Comparison of ENCODE assay signal across 32 cellular contexts in the genomic region with DNA sequence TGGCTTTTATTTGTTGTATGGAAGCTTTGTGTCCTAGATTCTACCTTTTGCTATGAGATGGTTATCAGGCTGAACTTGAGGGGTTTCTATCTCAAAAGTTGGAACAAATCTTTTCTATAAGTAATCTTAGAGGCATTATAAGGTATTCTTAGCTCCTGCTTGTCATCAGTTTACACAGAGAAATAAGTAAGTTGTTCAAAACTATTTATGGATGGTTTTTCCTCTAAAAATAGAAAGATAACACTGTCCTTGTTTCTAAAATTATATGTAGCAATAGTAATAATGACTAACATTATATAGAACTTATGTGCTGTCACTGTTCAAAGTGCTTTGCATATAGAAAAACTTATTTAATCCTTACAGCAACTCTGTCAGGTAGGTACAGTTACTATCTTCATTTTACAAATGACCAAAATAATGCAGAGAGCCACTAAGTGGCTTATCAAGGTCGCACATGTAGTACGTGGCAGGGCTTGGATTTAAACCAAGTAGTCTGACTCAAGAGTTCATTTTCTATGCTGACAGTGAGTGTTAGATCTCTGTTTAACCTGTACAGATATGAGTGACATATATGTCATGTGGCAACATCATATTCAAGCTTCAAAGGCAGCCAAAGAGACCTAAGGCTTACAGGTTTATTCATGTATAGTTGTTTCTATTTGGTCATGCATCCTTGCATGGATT. TPM values are rescaled to one million over a fixed set of nuclear protein-coding genes. Genes with fewer than 3 reads are reported as not detected.
A peak's percentile ranks its signal among the peaks of the same experiment; 100 is the strongest.
DNase-seq lines count a peak whose midpoint lies in the region; ATAC-seq, FAIRE-seq and TF ChIP-seq lines count a peak whose summit lies in the region.
"Had no signal": no experiment of that assay in that cellular context is flagged by ENCODE, and none has a peak within 500 bp of the region (broad histone marks: within the 10 kb centered on the region; RNA-seq: fewer than 3 reads in every experiment).

No MANE protein-coding gene starts in this region.

- no peak overlapping the region for H3K9ac ChIP-seq in mammary epithelial cell (ENCODE audit: insufficient read depth, low read length)
- H3K9ac ChIP-seq: BLaER1 treated with 17β-estradiol and CSF1 and Interleukin-3, amounts not matched to agents 10 nM and 100 nM had no signal

- intact Hi-C loops in heart left ventricle (cut with DNase I), result loop anchor here in 2 of 10 donors (5.0 kb wide), 1 partner anchor 58 kb away; a partner anchor contains a TSS
- intact Hi-C loops in mammary epithelial cell (cut with micrococcal nuclease), result no loop called here

- no peaks in the 10 kb centered on the region for H3K9me3 Mint-ChIP-seq in activated T-helper 17 cell treated with anti-CD3 and anti-CD28 coated beads, Interleukin-2, amount 50 U/mL, for 72 hours
- no peaks in the 10 kb centered on the region for H3K9me3 Mint-ChIP-seq in memory B cell
- H3K9me3 Mint-ChIP-seq: effector memory CD8-positive, alpha-beta T cell; stimulated activated naive CD8-positive, alpha-beta T cell treated with anti-CD3 and anti-CD28 coated beads, Interleukin-15, Interleukin-2, amounts not matched to agents 100 ng/mL and 50 ng/mL, for 24 hours had no signal

- H4K20me1 ChIP-seq in mammary epithelial cell (ENCODE audit: insufficient read depth, low read length), result no peaks in the 10 kb centered on the region

- POLR2A ChIA-PET in HEK293T (lab: Yijun Ruan, JAX), result no interaction called here

- dilution Hi-C loops in mammary epithelial cell (cut with HindIII; ENCODE audit: low sequenced_read_pairs), result no loop called here

- H3K27me3 ChIP-seq in heart left ventricle, result no peaks in the 10 kb centered on the region
- H3K27me3 ChIP-seq in mammary epithelial cell (ENCODE audit: insufficient read depth, low read length), result no peaks in the 10 kb centered on the region
- H3K27me3 ChIP-seq: ascending aorta; BLaER1 treated with 17β-estradiol and CSF1 and Interleukin-3, amounts not matched to agents 10 nM and 100 nM; right lobe of liver had no signal

- H3K9me3 ChIP-seq in heart left ventricle (peaks cover 0 to 15% (median 0%) of the 10 kb centered on the region in 12 donors), mammary epithelial cell (replicated peaks; ENCODE audit: insufficient read depth, low read length) (no peaks in the 10 kb centered on the region)
- H3K9me3 ChIP-seq: ascending aorta, right lobe of liver, thoracic aorta had no signal

- H3K36me3 ChIP-seq in heart left ventricle (peaks cover 0 to 45% (median 33%) of the 10 kb centered on the region in 9 donors), mammary epithelial cell (ENCODE audit: insufficient read depth, low read length) (peaks cover 11% of the 10 kb centered on the region)

- FAIRE-seq in H54 (lab: Jason Lieb, UNC), result no peak
- FAIRE-seq: GM12878, urothelium cell line had no signal

- in situ Hi-C loops in mammary epithelial cell (cut with MboI; ENCODE audit: low sequenced_read_pairs in 2 of 2), result no loop called here

- peak overlapping the region in 7 of 12 donors; percentile 10 to 59 (median 52) for H3K27ac ChIP-seq in heart left ventricle
- no peak overlapping the region for H3K27ac ChIP-seq in mammary epithelial cell (ENCODE audit: insufficient read depth, low read depth, low read length)
- H3K27ac ChIP-seq: 22Rv1, ascending aorta, right lobe of liver, SK-N-MC, thoracic aorta had no signal

- DNase-seq in NCI-H82 (lab: John Stamatoyannopoulos, UW) (peak; percentile 36), NCI-H82 treated with DMSO at 0.1 percent for 48 hours (lab: John Stamatoyannopoulos, UW; ENCODE audit: unreplicated experiment) (no peak), heart left ventricle (no peak), memory B cell (ENCODE audit: low spot score in 2 of 2) (no peak), HEK293T (ENCODE audit: extremely low spot score) (no peak), mammary epithelial cell (no peak), H54 (ENCODE audit: insufficient read length, low spot score) (no peak)
- DNase-seq: activated CD4-positive, alpha-beta T cell treated with anti-CD3 and anti-CD28 coated beads for 48 hours; activated gamma-delta T cell; activated naive CD8-positive, alpha-beta T cell treated with anti-CD3 and anti-CD28 coated beads for 36 hours; caudate nucleus; cortex of kidney; DMS153; effector memory CD8-positive, alpha-beta T cell; HCEC 1CT; IMR-90; MV-4-11; NCI-H1436; NCI-H2107; NCI-H748 treated with DMSO at 0.1 percent for 48 hours; right lobe of liver; stimulated activated CD8-positive, alpha-beta memory T cell treated with anti-CD3 and anti-CD28 coated beads, Interleukin-4, amount 100 ng/mL, for 48 hours had no signal

- H3K79me2 ChIP-seq in mammary epithelial cell (ENCODE audit: insufficient read depth, low read length), result no peaks in the 10 kb centered on the region

- no peak overlapping the region for H3K4me3 ChIP-seq in heart left ventricle
- H3K4me3 ChIP-seq in mammary epithelial cell (replicated peaks in 1 of 3; ENCODE audit: insufficient read depth in 1 of 3, low read depth in 2 of 3, low read length in 3 of 3), result no peak overlapping the region
- H3K4me3 ChIP-seq: ascending aorta; BLaER1 treated with 17β-estradiol and CSF1 and Interleukin-3, amounts not matched to agents 10 nM and 100 nM; GM12878; right lobe of liver; SK-N-MC; thoracic aorta had no signal

- 33 to 45% (median 36%) methylated on average over 2 of the region's 2 CpGs for WGBS in heart left ventricle, 4 donors
- 100% methylated on average over 2 of the region's 2 CpGs for WGBS in mammary epithelial cell (ENCODE audit: low coverage, missing lambda C conversion rate)

- H3K27ac Mint-ChIP-seq in activated T-helper 17 cell treated with anti-CD3 and anti-CD28 coated beads, Interleukin-2, amount 50 U/mL, for 72 hours, result no peak overlapping the region
- H3K27ac Mint-ChIP-seq in memory B cell, result peak overlapping the region; percentile 17
- H3K27ac Mint-ChIP-seq: activated naive CD8-positive, alpha-beta T cell treated with anti-CD3 and anti-CD28 coated beads for 36 hours; effector memory CD8-positive, alpha-beta T cell; stimulated activated naive CD8-positive, alpha-beta T cell treated with anti-CD3 and anti-CD28 coated beads, Interleukin-15, Interleukin-2, amounts not matched to agents 100 ng/mL and 50 ng/mL, for 24 hours; T-helper 1 cell treated with Interleukin-12 subunit alpha and Interleukin-12 subunit beta and Interleukin-4 antibody, amounts not matched to agents 30 μg/mL and 1 μg/mL, for 36 hours had no signal

- TF ChIP-seq POLR2A in heart left ventricle (IDR thresholded peaks at IDR 0.05) (no peak), H54 (IDR thresholded peaks at IDR 0.05; ENCODE audit: low read depth, low read length) (no peak)

- H3K36me3 Mint-ChIP-seq in activated T-helper 17 cell treated with anti-CD3 and anti-CD28 coated beads, Interleukin-2, amount 50 U/mL, for 72 hours (ENCODE audit: low read depth), result peaks cover 54% of the 10 kb centered on the region
- peaks cover 19% of the 10 kb centered on the region for H3K36me3 Mint-ChIP-seq in memory B cell

- H3K4me2 ChIP-seq in mammary epithelial cell (ENCODE audit: insufficient read depth, low read depth, low read length), result no peak overlapping the region

- ATAC-seq in activated T-helper 17 cell treated with anti-CD3 and anti-CD28 coated beads, Interleukin-2, amount 50 U/mL, for 72 hours (replicated peaks), result peak; percentile 32
- peak in 3 of 4 donors; percentile 75 to 86 (median 82) for ATAC-seq in heart left ventricle
- ATAC-seq in memory B cell (ENCODE audit: low read depth), result no peak
- ATAC-seq: effector memory CD8-positive, alpha-beta T cell; GM12878; right lobe of liver had no signal

- H3K4me1 ChIP-seq in heart left ventricle, result peaks cover 0 to 28% (median 10%) of the 10 kb centered on the region in 12 donors
- no peaks in the 10 kb centered on the region for H3K4me1 ChIP-seq in mammary epithelial cell (ENCODE audit: insufficient read depth, low read length)

- no peak overlapping the region for H2AFZ ChIP-seq in mammary epithelial cell (ENCODE audit: low read depth, low read length)

- CTCF ChIA-PET in HEK293T (lab: Yijun Ruan, JAX), result interaction anchor here (0.7 kb wide), 1 partner anchor 25 kb away, joined by 3 read pairs; no protein-coding TSS in a partner anchor
- CTCF ChIA-PET in mammary epithelial cell (lab: Charles Lee; ENCODE audit: low non-redundant PET), result no interaction called here

- BruUV-seq in mammary epithelial cell (replicated peaks; lab: Mats Ljungman, UMichigan), result no TSS peak

- H3K27me3 Mint-ChIP-seq in activated T-helper 17 cell treated with anti-CD3 and anti-CD28 coated beads, Interleukin-2, amount 50 U/mL, for 72 hours, result no peaks in the 10 kb centered on the region
- no peaks in the 10 kb centered on the region for H3K27me3 Mint-ChIP-seq in memory B cell
- H3K27me3 Mint-ChIP-seq: activated naive CD8-positive, alpha-beta T cell treated with anti-CD3 and anti-CD28 coated beads for 36 hours; effector memory CD8-positive, alpha-beta T cell; stimulated activated naive CD8-positive, alpha-beta T cell treated with anti-CD3 and anti-CD28 coated beads, Interleukin-15, Interleukin-2, amounts not matched to agents 100 ng/mL and 50 ng/mL, for 24 hours had no signal

- TF ChIP-seq CTCF in heart left ventricle (IDR thresholded peaks at IDR 0.05) (no peak), mammary epithelial cell (conservative IDR thresholded peaks at IDR 0.05 in 1 of 2, IDR thresholded peaks at IDR 0.05 in 1 of 2; ENCODE audit: extremely low read depth in 1 of 2, insufficient read depth in 1 of 2, low read depth in 1 of 2, low read length in 2 of 2) (no peak)

- no peaks in the 10 kb centered on the region for H3K4me1 Mint-ChIP-seq in activated T-helper 17 cell treated with anti-CD3 and anti-CD28 coated beads, Interleukin-2, amount 50 U/mL, for 72 hours
- H3K4me1 Mint-ChIP-seq in memory B cell, result peaks cover 12% of the 10 kb centered on the region

- H3K4me3 Mint-ChIP-seq in activated T-helper 17 cell treated with anti-CD3 and anti-CD28 coated beads, Interleukin-2, amount 50 U/mL, for 72 hours, result no peak overlapping the region
- H3K4me3 Mint-ChIP-seq in memory B cell, result no peak overlapping the region
- H3K4me3 Mint-ChIP-seq: activated naive CD8-positive, alpha-beta T cell treated with anti-CD3 and anti-CD28 coated beads for 36 hours; effector memory CD8-positive, alpha-beta T cell; stimulated activated naive CD8-positive, alpha-beta T cell treated with anti-CD3 and anti-CD28 coated beads, Interleukin-15, Interleukin-2, amounts not matched to agents 100 ng/mL and 50 ng/mL, for 24 hours; T-helper 1 cell treated with Interleukin-12 subunit alpha and Interleukin-12 subunit beta and Interleukin-4 antibody, amounts not matched to agents 30 μg/mL and 1 μg/mL, for 36 hours had no signal

RNA-seq across cellular contexts. Expression of a gene that starts 59.0 kb away (rescaled TPM):
- 10 to 100 TPM; 22.4 to 32.2 TPM for total RNA-seq in activated T-helper 17 cell treated with anti-CD3 and anti-CD28 coated beads, Interleukin-2, amount 50 U/mL, for 72 hours
- 10 to 100 TPM; 49.2 to 70.1 (median 61.9) TPM for total RNA-seq in heart left ventricle
- 10 to 100 TPM; 14.2 to 18.5 TPM for polyA plus RNA-seq in heart left ventricle
- total RNA-seq in mammary epithelial cell, result 100 to 1,000 TPM in 1 of 2 donors, 10 to 100 TPM in 1; 57.4 to 100 TPM
- polyA plus RNA-seq in mammary epithelial cell, result 36.7 TPM
- 63.9 TPM for polyA minus RNA-seq in mammary epithelial cell

RNA-seq across cellular contexts. Expression of a gene that starts 59.3 kb away (rescaled TPM):
- 10 to 100 TPM in 1 of 2 donors, 1 to 10 TPM in 1; 8.4 to 15.3 TPM for total RNA-seq in activated T-helper 17 cell treated with anti-CD3 and anti-CD28 coated beads, Interleukin-2, amount 50 U/mL, for 72 hours
- 100 to 1,000 TPM in 1 of 9 donors, 10 to 100 TPM in 8; 45.2 to 102 (median 73.4) TPM for total RNA-seq in heart left ventricle
- polyA plus RNA-seq in heart left ventricle, result 10 to 100 TPM; 13.0 to 29.2 TPM
- 10 to 100 TPM; 46.0 to 80.2 TPM for total RNA-seq in mammary epithelial cell
- 42.5 TPM for polyA plus RNA-seq in mammary epithelial cell
- 46.3 TPM for polyA minus RNA-seq in mammary epithelial cell
